ENCODE assay signal across 27 cellular contexts in genomic region chr1:88060112-88060673, GRCh38.
A peak's percentile ranks its signal among the peaks of the same experiment; 100 is the strongest.
DNase-seq lines count a peak whose midpoint lies in the region; ATAC-seq and TF ChIP-seq lines count a peak whose summit lies in the region.
"Had no signal": no experiment of that assay in that cellular context is flagged by ENCODE, and none has a peak within 500 bp of the region (broad histone marks: within the 10 kb centered on the region; RNA-seq: fewer than 3 reads in every experiment).

No MANE protein-coding gene starts in this region.

- in situ Hi-C loops in SK-MEL-5 (cut with HindIII; ENCODE audit: low pct_unique_long_range_greater_than_20kb, low sequenced_read_pairs) = no loop called here

- intact Hi-C loops in uterus (cut with DNase I; ENCODE audit: low total_unique reads) = no loop called here

- H3K4me2 ChIP-seq in GM23338 = no peak overlapping the region

- ATAC-seq in GM23338 (no peak), foreskin keratinocyte (peak; percentile 13), GM21423 (IDR thresholded peaks at IDR 0.05; ENCODE audit: unreplicated experiment) (no peak)
- ATAC-seq: activated CD8-positive, alpha-beta memory T cell treated with anti-CD3 and anti-CD28 coated beads, Interleukin-2, amount 10 ng/mL, durations not matched to agents 7 days and 5 days; effector memory CD8-positive, alpha-beta T cell; stimulated activated effector memory CD8-positive, alpha-beta T cell treated with anti-CD3 and anti-CD28 coated beads, Interleukin-12 subunit alpha, Interleukin-12 subunit beta, amount 100 ng/mL, for 72 hours had no signal

- no peaks in the 10 kb centered on the region for H3K79me2 ChIP-seq in GM23338 (replicated peaks; ENCODE audit: insufficient read depth)

- H3K36me3 Mint-ChIP-seq in GM23338 (ENCODE audit: low read depth) = no peaks in the 10 kb centered on the region
- H3K36me3 Mint-ChIP-seq: activated CD8-positive, alpha-beta memory T cell treated with anti-CD3 and anti-CD28 coated beads, Interleukin-2, amount 10 ng/mL, durations not matched to agents 7 days and 5 days; activated naive CD4-positive, alpha-beta T cell treated with anti-CD3 and anti-CD28 coated beads, Interleukin-2, amount 10 ng/mL, durations not matched to agents 7 days and 5 days; memory B cell; stimulated activated effector memory CD8-positive, alpha-beta T cell treated with anti-CD3 and anti-CD28 coated beads, Interleukin-12 subunit alpha, Interleukin-12 subunit beta, amount 100 ng/mL, for 72 hours had no signal

- H2AFZ ChIP-seq in GM23338 = peak overlapping the region; percentile 60; the same call in 1 of the 2 replicates

- no peaks in the 10 kb centered on the region for H3K27me3 Mint-ChIP-seq in GM23338 (ENCODE audit: insufficient read depth, low read depth, poor library complexity)
- H3K27me3 Mint-ChIP-seq: activated CD4-positive, alpha-beta T cell treated with anti-CD3 and anti-CD28 coated beads, Interleukin-2, amount 10 ng/mL, durations not matched to agents 7 days and 5 days; activated naive CD4-positive, alpha-beta T cell treated with anti-CD3 and anti-CD28 coated beads, Interleukin-2, amount 10 ng/mL, durations not matched to agents 7 days and 5 days; memory B cell had no signal

- H4K20me1 ChIP-seq in GM23338 (replicated peaks; ENCODE audit: insufficient read depth) = no peaks in the 10 kb centered on the region

- H3K27ac Mint-ChIP-seq in GM23338 = no peak overlapping the region
- H3K27ac Mint-ChIP-seq: activated CD4-positive, alpha-beta T cell treated with anti-CD3 and anti-CD28 coated beads, Interleukin-2, amount 10 ng/mL, durations not matched to agents 7 days and 5 days; activated CD8-positive, alpha-beta memory T cell treated with anti-CD3 and anti-CD28 coated beads, Interleukin-2, amount 10 ng/mL, durations not matched to agents 7 days and 5 days; activated naive CD4-positive, alpha-beta T cell treated with anti-CD3 and anti-CD28 coated beads, Interleukin-2, amount 10 ng/mL, durations not matched to agents 7 days and 5 days; effector memory CD8-positive, alpha-beta T cell; stimulated activated effector memory CD8-positive, alpha-beta T cell treated with anti-CD3 and anti-CD28 coated beads, Interleukin-12 subunit alpha, Interleukin-12 subunit beta, amount 100 ng/mL, for 72 hours had no signal

- H3F3A ChIP-seq in GM23338 (replicated peaks; ENCODE audit: low read depth) = no peaks in the 10 kb centered on the region

- H3K27ac ChIP-seq in GM23338 (ENCODE audit: low read depth) (no peak overlapping the region), foreskin keratinocyte (peak overlapping the region; percentile 78), uterus (no peak overlapping the region)
- H3K27ac ChIP-seq: coronary artery, Peyer's patch, right atrium auricular region, SJCRH30, spleen had no signal

- H3K9me3 ChIP-seq in uterus = no peaks in the 10 kb centered on the region
- H3K9me3 ChIP-seq: MG63, Peyer's patch, right atrium auricular region, SJCRH30, spleen had no signal

- no peak overlapping the region for H3K4me3 Mint-ChIP-seq in GM23338
- H3K4me3 Mint-ChIP-seq: activated CD4-positive, alpha-beta T cell treated with anti-CD3 and anti-CD28 coated beads, Interleukin-2, amount 10 ng/mL, durations not matched to agents 7 days and 5 days; activated CD8-positive, alpha-beta memory T cell treated with anti-CD3 and anti-CD28 coated beads, Interleukin-2, amount 10 ng/mL, durations not matched to agents 7 days and 5 days; activated naive CD4-positive, alpha-beta T cell treated with anti-CD3 and anti-CD28 coated beads, Interleukin-2, amount 10 ng/mL, durations not matched to agents 7 days and 5 days; effector memory CD8-positive, alpha-beta T cell; memory B cell; stimulated activated effector memory CD8-positive, alpha-beta T cell treated with anti-CD3 and anti-CD28 coated beads, Interleukin-12 subunit alpha, Interleukin-12 subunit beta, amount 100 ng/mL, for 72 hours had no signal

- DNase-seq in GM23338 (ENCODE audit: low spot score) = no peak
- DNase-seq in SK-MEL-5 (ENCODE audit: low read depth, low spot score) = peak; percentile 91
- peak; percentile 60 to 78 for DNase-seq in foreskin keratinocyte
- DNase-seq in renal cortical epithelial cell (ENCODE audit: low read depth) = peak; percentile 71
- DNase-seq in uterus = no peak
- DNase-seq in HT-29 (ENCODE audit: low spot score) = no peak
- DNase-seq: activated CD4-positive, alpha-beta T cell treated with anti-CD3 and anti-CD28 coated beads, Interleukin-2, amount 10 ng/mL, durations not matched to agents 7 days and 5 days; activated CD8-positive, alpha-beta memory T cell treated with anti-CD3 and anti-CD28 coated beads, Interleukin-2, amount 10 ng/mL, durations not matched to agents 7 days and 5 days; activated naive CD4-positive, alpha-beta T cell treated with anti-CD3 and anti-CD28 coated beads, Interleukin-2, amount 10 ng/mL, durations not matched to agents 7 days and 5 days; amniotic stem cell; C1 segment of cervical spinal cord; effector memory CD8-positive, alpha-beta T cell; MG63; NCI-H1436 treated with DMSO at 0.1 percent for 48 hours; NCI-H2171; NCI-H524; Peyer's patch; SJCRH30; spleen; stimulated activated CD4-positive, alpha-beta T cell treated with anti-CD3 and anti-CD28 coated beads, Interleukin-2, amount 100 ng/mL, for 48 hours; substantia nigra had no signal

- H3K4me3 ChIP-seq in GM23338 (no peak overlapping the region), uterus (no peak overlapping the region)
- H3K4me3 ChIP-seq: cardiac muscle cell, coronary artery, MG63, Peyer's patch, right atrium auricular region, SJCRH30, spleen had no signal

- H3K4me1 ChIP-seq in GM23338 (ENCODE audit: insufficient read depth) (no peaks in the 10 kb centered on the region), foreskin keratinocyte (peaks cover 36% of the 10 kb centered on the region), uterus (no peaks in the 10 kb centered on the region)
- H3K4me1 ChIP-seq: Peyer's patch, right atrium auricular region, SJCRH30 had no signal

- TF ChIP-seq POLR2A in uterus (IDR thresholded peaks at IDR 0.05) = no peak

- H3K9me2 ChIP-seq in GM23338 (ENCODE audit: insufficient read depth) = no peaks in the 10 kb centered on the region; the same call in 1 of the 2 replicates

- no peaks in the 10 kb centered on the region for H3K9me3 Mint-ChIP-seq in GM23338
- H3K9me3 Mint-ChIP-seq: activated CD4-positive, alpha-beta T cell treated with anti-CD3 and anti-CD28 coated beads, Interleukin-2, amount 10 ng/mL, durations not matched to agents 7 days and 5 days; activated naive CD4-positive, alpha-beta T cell treated with anti-CD3 and anti-CD28 coated beads, Interleukin-2, amount 10 ng/mL, durations not matched to agents 7 days and 5 days; effector memory CD8-positive, alpha-beta T cell; memory B cell had no signal

- H3K27me3 ChIP-seq in GM23338 (ENCODE audit: insufficient read depth) (no peaks in the 10 kb centered on the region), foreskin keratinocyte (no peaks in the 10 kb centered on the region), uterus (no peaks in the 10 kb centered on the region)
- H3K27me3 ChIP-seq: cardiac muscle cell, MG63, Peyer's patch, right atrium auricular region, SJCRH30, spleen had no signal

- H3K4me1 Mint-ChIP-seq in GM23338 = peaks cover 4% of the 10 kb centered on the region; the same call in 2 of the 3 replicates
- H3K4me1 Mint-ChIP-seq: activated CD4-positive, alpha-beta T cell treated with anti-CD3 and anti-CD28 coated beads, Interleukin-2, amount 10 ng/mL, durations not matched to agents 7 days and 5 days; activated CD8-positive, alpha-beta memory T cell treated with anti-CD3 and anti-CD28 coated beads, Interleukin-2, amount 10 ng/mL, durations not matched to agents 7 days and 5 days; activated naive CD4-positive, alpha-beta T cell treated with anti-CD3 and anti-CD28 coated beads, Interleukin-2, amount 10 ng/mL, durations not matched to agents 7 days and 5 days; stimulated activated effector memory CD8-positive, alpha-beta T cell treated with anti-CD3 and anti-CD28 coated beads, Interleukin-12 subunit alpha, Interleukin-12 subunit beta, amount 100 ng/mL, for 72 hours had no signal

- no peak for TF ChIP-seq CTCF in GM23338 (conservative IDR thresholded peaks at IDR 0.05; ENCODE audit: low read depth in 2 of 2)
- no peak for TF ChIP-seq CTCF in foreskin keratinocyte (conservative IDR thresholded peaks at IDR 0.05)
- no peak for TF ChIP-seq CTCF in uterus (IDR thresholded peaks at IDR 0.05)

- H3K36me3 ChIP-seq in GM23338 (ENCODE audit: insufficient read depth) (no peaks in the 10 kb centered on the region), uterus (no peaks in the 10 kb centered on the region)
- H3K36me3 ChIP-seq: cardiac muscle cell, MG63, Peyer's patch, right atrium auricular region, SJCRH30, spleen had no signal

TF ChIP-seq in GM23338, 12 proteins besides CTCF, POLR2A, EP300 and RAD21 (continues in another document):
- no peak for TF ChIP-seq EZH2phosphoT487 (IDR thresholded peaks at IDR 0.05; ENCODE audit: unreplicated experiment)
- TF ChIP-seq POLR2AphosphoS5 (IDR thresholded peaks at IDR 0.05; ENCODE audit: low read depth) = no peak
- TF ChIP-seq ZNF331 (CRISPR knock-in tag; IDR thresholded peaks at IDR 0.05; ENCODE audit: low read depth) = no peak
- no peak for TF ChIP-seq CREB1 (CRISPR knock-in tag; IDR thresholded peaks at IDR 0.05; ENCODE audit: low read depth)
- TF ChIP-seq ZNF114 (CRISPR knock-in tag; IDR thresholded peaks at IDR 0.05) = no peak

Comparison
In these comparisons a context has a peak if more than half of its experiments do, and no peak if none do; other contexts are left out.
1. DNase-seq: peak in SK-MEL-5 (single experiment), foreskin keratinocyte (2 of 2) and renal cortical epithelial cell (single experiment); none in GM23338 (single experiment), uterus (0 of 2) and HT-29 (single experiment).